ENCODE assay signal across 24 cellular contexts in the genomic region with DNA sequence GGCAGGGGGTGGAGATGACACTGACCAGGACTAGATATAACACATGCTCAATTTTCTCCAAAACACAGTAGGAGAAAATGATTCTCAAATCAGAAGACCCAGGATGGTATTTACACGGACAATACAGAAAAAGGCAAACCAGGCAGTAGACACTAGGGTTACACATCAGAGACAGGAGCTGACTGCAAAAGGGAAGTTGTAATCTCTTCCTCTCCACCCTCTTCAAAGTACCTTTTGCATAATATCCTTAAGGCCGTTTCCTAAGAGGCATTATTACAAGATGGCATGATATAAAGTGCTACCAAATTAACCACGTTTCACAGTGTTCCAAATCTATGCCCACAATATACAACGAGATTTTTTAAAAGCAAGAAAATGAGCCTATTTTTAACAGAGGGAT. TPM values are rescaled to one million over a fixed set of nuclear protein-coding genes. Genes with fewer than 3 reads are reported as not detected.
"Had no signal": no experiment of that assay in that cellular context is flagged by ENCODE, and none has a peak within 500 bp of the region (broad histone marks: within the 10 kb centered on the region; RNA-seq: fewer than 3 reads in every experiment).

No MANE protein-coding gene starts in this region.

- FAIRE-seq: small intestine, TTC549 had no signal

- H3K36me3 Mint-ChIP-seq: activated CD4-positive, alpha-beta memory T cell treated with anti-CD3 and anti-CD28 coated beads for 36 hours; activated naive CD8-positive, alpha-beta T cell treated with anti-CD3 and anti-CD28 coated beads, Interleukin-2, amount 10 ng/mL, durations not matched to agents 7 days and 5 days; stimulated activated effector memory CD8-positive, alpha-beta T cell treated with anti-CD3 and anti-CD28 coated beads, Interleukin-12 subunit alpha, Interleukin-12 subunit beta, amount 100 ng/mL, for 72 hours had no signal

- H3K9me3 Mint-ChIP-seq: activated B cell treated with CpG ODN at 0.5 μM for 24 hours; activated CD4-positive, alpha-beta memory T cell treated with anti-CD3 and anti-CD28 coated beads for 36 hours; activated naive CD8-positive, alpha-beta T cell treated with anti-CD3 and anti-CD28 coated beads, Interleukin-2, amount 10 ng/mL, durations not matched to agents 7 days and 5 days; stimulated activated effector memory CD8-positive, alpha-beta T cell treated with anti-CD3 and anti-CD28 coated beads, Interleukin-12 subunit alpha, Interleukin-12 subunit beta, amount 100 ng/mL, for 72 hours; stimulated activated naive CD8-positive, alpha-beta T cell treated with anti-CD3 and anti-CD28 coated beads, Interleukin-15, amount 100 ng/mL, for 72 hours; T-helper 2 cell treated with Interferon-gamma antibody and Interleukin-4, amounts not matched to agents 5 μg/mL and 100 μg/mL, for 36 hours had no signal

- H3K27ac Mint-ChIP-seq: activated B cell treated with CpG ODN at 0.5 μM for 24 hours; activated CD4-positive, alpha-beta memory T cell treated with anti-CD3 and anti-CD28 coated beads for 36 hours; activated naive CD8-positive, alpha-beta T cell treated with anti-CD3 and anti-CD28 coated beads, Interleukin-2, amount 10 ng/mL, durations not matched to agents 7 days and 5 days; endodermal cell; stimulated activated effector memory CD8-positive, alpha-beta T cell treated with anti-CD3 and anti-CD28 coated beads, Interleukin-12 subunit alpha, Interleukin-12 subunit beta, amount 100 ng/mL, for 72 hours; stimulated activated naive CD8-positive, alpha-beta T cell treated with anti-CD3 and anti-CD28 coated beads, Interleukin-15, amount 100 ng/mL, for 72 hours; T-helper 2 cell treated with Interferon-gamma antibody and Interleukin-4, amounts not matched to agents 5 μg/mL and 100 μg/mL, for 36 hours had no signal

- H3K9me3 ChIP-seq: esophagus squamous epithelium, gastrocnemius medialis, mucosa of descending colon, tibial artery had no signal

- H3K4me3 ChIP-seq: cardiac muscle cell, esophagus squamous epithelium, gastrocnemius medialis, mucosa of descending colon, tibial artery had no signal

- H3K27ac ChIP-seq: cardiac muscle cell, esophagus squamous epithelium, gastrocnemius medialis, tibial artery had no signal

- H3K36me3 ChIP-seq: cardiac muscle cell, esophagus squamous epithelium, gastrocnemius medialis, tibial artery had no signal

- H3K27me3 ChIP-seq: cardiac muscle cell, esophagus squamous epithelium, gastrocnemius medialis, tibial artery had no signal

- H3K4me3 Mint-ChIP-seq: activated B cell treated with CpG ODN at 0.5 μM for 24 hours; activated CD4-positive, alpha-beta memory T cell treated with anti-CD3 and anti-CD28 coated beads for 36 hours; activated naive CD8-positive, alpha-beta T cell treated with anti-CD3 and anti-CD28 coated beads, Interleukin-2, amount 10 ng/mL, durations not matched to agents 7 days and 5 days; endodermal cell; stimulated activated effector memory CD8-positive, alpha-beta T cell treated with anti-CD3 and anti-CD28 coated beads, Interleukin-12 subunit alpha, Interleukin-12 subunit beta, amount 100 ng/mL, for 72 hours; stimulated activated naive CD8-positive, alpha-beta T cell treated with anti-CD3 and anti-CD28 coated beads, Interleukin-15, amount 100 ng/mL, for 72 hours; T-helper 2 cell treated with Interferon-gamma antibody and Interleukin-4, amounts not matched to agents 5 μg/mL and 100 μg/mL, for 36 hours had no signal

- H3K27me3 Mint-ChIP-seq: stimulated activated naive CD8-positive, alpha-beta T cell treated with anti-CD3 and anti-CD28 coated beads, Interleukin-15, amount 100 ng/mL, for 72 hours had no signal

- H3K4me1 Mint-ChIP-seq: activated B cell treated with CpG ODN at 0.5 μM for 24 hours; endodermal cell; stimulated activated effector memory CD8-positive, alpha-beta T cell treated with anti-CD3 and anti-CD28 coated beads, Interleukin-12 subunit alpha, Interleukin-12 subunit beta, amount 100 ng/mL, for 72 hours had no signal

- DNase-seq: activated B cell treated with CpG ODN at 0.5 μM for 24 hours; activated CD4-positive, alpha-beta memory T cell treated with anti-CD3 and anti-CD28 coated beads for 36 hours; activated CD4-positive, alpha-beta T cell treated with anti-CD3 and anti-CD28 coated beads for 4 hours; activated naive CD4-positive, alpha-beta T cell treated with Interleukin-2 at 50 U/mL for 16 hours; activated naive CD8-positive, alpha-beta T cell treated with anti-CD3 and anti-CD28 coated beads, Interleukin-2, amount 10 ng/mL, durations not matched to agents 7 days and 5 days; activated T-cell treated with anti-CD3 and anti-CD28 coated beads, Interleukin-2, amount 50 U/mL, for 48 hours; amygdala; cortex of kidney; endodermal cell; esophagus squamous epithelium; gastrocnemius medialis; head of caudate nucleus; islet precursor cell; left cardiac atrium; mesenchymal stem cell; mucosa of descending colon; small intestine; stimulated activated CD4-positive, alpha-beta T cell treated with anti-CD3 and anti-CD28 coated beads, Interleukin-2, amount 100 ng/mL, for 24 hours; stimulated activated naive CD8-positive, alpha-beta T cell treated with anti-CD3 and anti-CD28 coated beads, Interleukin-15, amount 100 ng/mL, for 72 hours; tibial artery had no signal

RNA-seq across cellular contexts. Expression of gene KCTD16, which starts 39.4 kb away (rescaled TPM):
- total RNA-seq: activated B cell treated with CpG ODN at 0.5 μM for 24 hours, esophagus squamous epithelium had no signal
